In genomic region chr7:50474382-50475155, GRCh38 we compare ENCODE assay signal across 28 cellular contexts. TPM values are rescaled to one million over a fixed set of nuclear protein-coding genes. Genes with fewer than 3 reads are reported as not detected.
DNase-seq lines count a peak whose midpoint lies in the region; TF ChIP-seq lines count a peak whose summit lies in the region.
"Had no signal": no experiment of that assay in that cellular context is flagged by ENCODE, and none has a peak within 500 bp of the region (broad histone marks: within the 10 kb centered on the region; RNA-seq: fewer than 3 reads in every experiment).

No MANE protein-coding gene starts in this region.

- H2AFZ ChIP-seq in OCI-LY3 (ENCODE audit: low read depth, low read length) (no peak overlapping the region), trophoblast cell (ENCODE audit: insufficient read depth, low read length, poor library complexity) (no peak overlapping the region)
- H2AFZ ChIP-seq: hepatocyte had no signal

- H3K79me2 ChIP-seq in OCI-LY3 (ENCODE audit: low read length) = no peaks in the 10 kb centered on the region
- no peaks in the 10 kb centered on the region for H3K79me2 ChIP-seq in trophoblast cell (ENCODE audit: control insufficient read depth, insufficient read depth, low read length, poor library complexity)
- H3K79me2 ChIP-seq: hepatocyte had no signal

- no peak for TF ChIP-seq EP300 in esophagus muscularis mucosa (IDR thresholded peaks at IDR 0.05)

- H4K91ac ChIP-seq in trophoblast cell (ENCODE audit: low read depth, low read length) = no peak overlapping the region

- no peak overlapping the region for H2BK5ac ChIP-seq in trophoblast cell (ENCODE audit: low read depth, low read length, poor library complexity)

- H2BK120ac ChIP-seq in trophoblast cell (ENCODE audit: insufficient read depth, low read length, poor library complexity) = no peak overlapping the region

- WGBS in esophagus muscularis mucosa = 61% methylated on average over 8 of the region's 8 CpGs
- no CpG with 5 or more reads among the region's 8 CpGs for WGBS in trophoblast cell (ENCODE audit: extremely low coverage, insufficient coverage, insufficient read length)

- no peak for TF ChIP-seq POLR2A in esophagus muscularis mucosa (IDR thresholded peaks at IDR 0.05; ENCODE audit: low read depth)

- H3K14ac ChIP-seq in trophoblast cell (ENCODE audit: low read length) = no peak overlapping the region

- H3K27ac ChIP-seq in OCI-LY3 (ENCODE audit: low read length) = no peak overlapping the region
- no peak overlapping the region for H3K27ac ChIP-seq in esophagus muscularis mucosa (replicated peaks in 1 of 4)
- no peak overlapping the region for H3K27ac ChIP-seq in trophoblast cell (ENCODE audit: low read depth, low read length)
- H3K27ac ChIP-seq: brain microvascular endothelial cell, neutrophil, prostate gland, tibial artery had no signal

- intact Hi-C loops in esophagus muscularis mucosa (cut with DNase I) = loop anchor here (10.0 kb wide), 2 partner anchors 60 to 130 kb away; no protein-coding TSS in a partner anchor

- no peaks in the 10 kb centered on the region for H3K79me1 ChIP-seq in trophoblast cell (ENCODE audit: low read length)

- H3K4me2 ChIP-seq in OCI-LY3 (ENCODE audit: low read length) = peak overlapping the region; percentile 68
- H3K4me2 ChIP-seq in trophoblast cell (ENCODE audit: low read length) = no peak overlapping the region
- H3K4me2 ChIP-seq: hepatocyte had no signal

- no peaks in the 10 kb centered on the region for H4K20me1 ChIP-seq in OCI-LY3 (ENCODE audit: insufficient read depth, low read length)

- no peaks in the 10 kb centered on the region for H3K9me3 ChIP-seq in OCI-LY3 (ENCODE audit: insufficient read depth, low read length)
- H3K9me3 ChIP-seq in esophagus muscularis mucosa = no peaks in the 10 kb centered on the region
- no peaks in the 10 kb centered on the region for H3K9me3 ChIP-seq in trophoblast cell (ENCODE audit: insufficient read depth, low read depth, low read length)
- H3K9me3 ChIP-seq: neutrophil, prostate gland, tibial artery had no signal

- H2AK5ac ChIP-seq in trophoblast cell (ENCODE audit: low read length) = no peak overlapping the region

- H3K27me3 ChIP-seq in OCI-LY3 (ENCODE audit: low read depth, low read length) = no peaks in the 10 kb centered on the region
- H3K27me3 ChIP-seq in esophagus muscularis mucosa = peaks cover 0 to 14% (median 0%) of the 10 kb centered on the region in 4 donors
- H3K27me3 ChIP-seq in trophoblast cell (ENCODE audit: insufficient read depth, low read length) = no peaks in the 10 kb centered on the region
- H3K27me3 ChIP-seq: hepatocyte, neutrophil had no signal

- H4K8ac ChIP-seq in trophoblast cell (ENCODE audit: low read depth, low read length) = no peak overlapping the region

- no peak overlapping the region for H3K4ac ChIP-seq in trophoblast cell (ENCODE audit: low read depth, low read length)

- H3K18ac ChIP-seq in trophoblast cell (ENCODE audit: low read length) = no peak overlapping the region

- DNase-seq in NCI-H2107 treated with DMSO at 0.1 percent for 48 hours (lab: John Stamatoyannopoulos, UW; ENCODE audit: unreplicated experiment) = peak; percentile 68
- DNase-seq in NCI-H2107 (lab: John Stamatoyannopoulos, UW) = no peak
- DNase-seq in esophagus muscularis mucosa (ENCODE audit: extremely low spot score) = peak; percentile 90
- peak; percentile 57 to 59 for DNase-seq in trophoblast cell
- DNase-seq in NCI-H2029 treated with DMSO at 0.1 percent for 48 hours (lab: John Stamatoyannopoulos, UW) = no peak
- DNase-seq in stimulated activated CD4-positive, alpha-beta T cell treated with anti-CD3 and anti-CD28 coated beads, Interleukin-1b, Interleukin-23, amount 100 ng/mL, for 48 hours = no peak
- DNase-seq in cerebellar cortex (ENCODE audit: low spot score) = no peak
- DNase-seq: 8988T; activated CD4-positive, alpha-beta T cell treated with anti-CD3 and anti-CD28 coated beads for 48 hours; activated naive CD4-positive, alpha-beta T cell; activated T-cell treated with anti-CD3 and anti-CD28 coated beads, Interleukin-2, amount 50 U/mL, for 48 hours; amniotic stem cell; brain microvascular endothelial cell; CD4-positive, alpha-beta T cell; DMS153; effector CD4-positive, alpha-beta T cell; erythroblast; IMR-90; left cardiac atrium; NCI-H187; NCI-H82; OCI-M1; stimulated activated naive CD8-positive, alpha-beta T cell treated with anti-CD3 and anti-CD28 coated beads, Interleukin-15, amount 100 ng/mL, for 72 hours; tibial artery had no signal

- TF ChIP-seq CTCF in OCI-LY3 (IDR thresholded peaks at IDR 0.05; ENCODE audit: low read depth, low read length) = no peak
- no peak for TF ChIP-seq CTCF in esophagus muscularis mucosa (IDR thresholded peaks at IDR 0.05)

- no peak overlapping the region for H3K23ac ChIP-seq in trophoblast cell (ENCODE audit: low read length)

- H2BK12ac ChIP-seq in trophoblast cell (ENCODE audit: low read length) = no peak overlapping the region

- H3K4me3 ChIP-seq in OCI-LY3 (ENCODE audit: low read length) (peak overlapping the region; percentile 47; the same call in 1 of the 2 replicates), esophagus muscularis mucosa (no peak overlapping the region), trophoblast cell (ENCODE audit: low read depth, low read length) (no peak overlapping the region)
- H3K4me3 ChIP-seq: hepatocyte, prostate gland, tibial artery had no signal

- H3K4me1 ChIP-seq in OCI-LY3 (ENCODE audit: low read length) = peaks cover 22% of the 10 kb centered on the region
- H3K4me1 ChIP-seq in esophagus muscularis mucosa = no peaks in the 10 kb centered on the region
- H3K4me1 ChIP-seq in trophoblast cell (ENCODE audit: control insufficient read depth in 1 of 2, insufficient read depth in 2 of 2, low read length in 2 of 2) = no peaks in the 10 kb centered on the region
- H3K4me1 ChIP-seq: prostate gland had no signal

- H3K9ac ChIP-seq in OCI-LY3 (ENCODE audit: low read length) (no peak overlapping the region), trophoblast cell (ENCODE audit: low read length) (no peak overlapping the region)

- H3K36me3 ChIP-seq in OCI-LY3 (replicated peaks; ENCODE audit: low read depth, low read length) = no peaks in the 10 kb centered on the region
- H3K36me3 ChIP-seq in esophagus muscularis mucosa = no peaks in the 10 kb centered on the region
- no peaks in the 10 kb centered on the region for H3K36me3 ChIP-seq in trophoblast cell (ENCODE audit: control insufficient read depth in 1 of 2, insufficient read depth in 2 of 2, low read length in 2 of 2)
- H3K36me3 ChIP-seq: brain microvascular endothelial cell, neutrophil, prostate gland, tibial artery had no signal

- H4K12ac ChIP-seq in trophoblast cell (ENCODE audit: low read depth, low read length) = no peak overlapping the region

RNA-seq across cellular contexts. Expression of gene FIGNL1, which starts 24.4 kb away (rescaled TPM):
- total RNA-seq in esophagus muscularis mucosa = 1 to 10 TPM; 3.3 to 6.1 (median 4.5) TPM
- polyA plus RNA-seq in trophoblast cell (2013) = 9.0 and 9.2 TPM in 2 replicates

Comparison
In these comparisons a context has a peak if more than half of its experiments do, and no peak if none do; other contexts are left out.
1. DNase-seq: peak in NCI-H2107 treated with DMSO at 0.1 percent for 48 hours (single experiment), esophagus muscularis mucosa (single experiment) and trophoblast cell (2 of 2); none in NCI-H2107 (single experiment), NCI-H2029 treated with DMSO at 0.1 percent for 48 hours (single experiment), stimulated activated CD4-positive, alpha-beta T cell treated with anti-CD3 and anti-CD28 coated beads, Interleukin-1b, Interleukin-23, amount 100 ng/mL, for 48 hours (single experiment) and cerebellar cortex (single experiment).